In the genomic region with DNA sequence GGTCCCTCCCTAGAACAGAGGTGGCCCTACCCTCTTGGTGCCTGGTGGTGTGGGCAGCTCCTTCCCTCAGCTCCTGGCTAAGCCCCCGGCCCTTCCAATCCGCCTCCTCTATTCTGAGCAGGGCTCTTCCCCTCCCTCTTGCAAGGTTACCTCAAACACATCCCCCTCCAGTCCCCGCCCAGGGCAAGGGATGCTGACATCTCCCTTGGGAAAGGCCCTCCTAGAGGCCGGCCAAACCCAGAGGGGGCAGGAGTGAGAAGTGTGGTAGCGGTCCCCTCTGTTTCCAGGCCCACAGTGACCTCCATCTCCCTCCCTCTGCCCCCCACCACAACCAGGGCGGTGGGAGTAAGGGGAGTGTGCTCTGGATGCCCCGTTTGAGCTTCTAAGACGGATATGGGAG, we compare ENCODE assay signal across 13 cellular contexts. TPM values are rescaled to one million over a fixed set of nuclear protein-coding genes. Genes with fewer than 3 reads are reported as not detected.
"Had no signal": no experiment of that assay in that cellular context is flagged by ENCODE, and none has a peak within 500 bp of the region (broad histone marks: within the 10 kb centered on the region; RNA-seq: fewer than 3 reads in every experiment).

No MANE protein-coding gene starts in this region.

- H3K4me3 ChIP-seq: esophagus squamous epithelium, gastroesophageal sphincter, left lung, lower lobe of right lung, pancreas had no signal

- H3K9me3 ChIP-seq: esophagus squamous epithelium, gastroesophageal sphincter, left lung, lower lobe of right lung, pancreas had no signal

- H3K36me3 ChIP-seq: esophagus squamous epithelium, gastroesophageal sphincter, left lung, lower lobe of right lung, pancreas had no signal

- H3K27me3 ChIP-seq: pancreas had no signal

- DNase-seq: esophagus squamous epithelium; foreskin fibroblast; glutamatergic neuron; islet precursor cell; left lung; lower lobe of right lung; natural killer cell; occipital lobe; pancreas; right cardiac atrium; stimulated activated CD4-positive, alpha-beta T cell treated with anti-CD3 and anti-CD28 coated beads, Interleukin-12 subunit alpha, Interleukin-12 subunit beta, amount 100 ng/mL, for 4 hours; stimulated activated naive CD4-positive, alpha-beta T cell treated with Interleukin-2 at 50 U/mL for 16 hours had no signal

- H3K27ac ChIP-seq: esophagus squamous epithelium, gastroesophageal sphincter, left lung, lower lobe of right lung, pancreas had no signal

- H3K4me1 ChIP-seq: pancreas had no signal

RNA-seq across cellular contexts. Expression of gene LINGO3, which starts 2.5 kb away (rescaled TPM):
- polyA plus RNA-seq: right cardiac atrium had no signal
